In genomic region chr20:25390538-25391528, GRCh38 we compare ENCODE assay signal across 8 cellular contexts. TPM values are rescaled to one million over a fixed set of nuclear protein-coding genes. Genes with fewer than 3 reads are reported as not detected.
DNase-seq lines count a peak whose midpoint lies in the region; ATAC-seq and TF ChIP-seq lines count a peak whose summit lies in the region.

TSS of gene ABHD12 (minus strand) at chr20:25390835. CDS start at chr20:25390703, 132 bp downstream.

- ATAC-seq in GM19395 (IDR thresholded peaks at IDR 0.05; ENCODE audit: unreplicated experiment) (peak; percentile 90), HG03558 (IDR thresholded peaks at IDR 0.05; ENCODE audit: extremely low read depth, unreplicated experiment) (peak; percentile 85), left lobe of liver (peak; percentile 95)

- intact Hi-C loops in CD14-positive monocyte (cut with micrococcal nuclease) = loop anchor here (5.0 to 10.0 kb wide), 5 partner anchors 86 to 396 kb away; partner anchors contain the start of genes PYGB (in 2 of the 2), ACSS1 (in 1 of the 2) and APMAP (in 1 of the 2)

- peaks cover 5 to 13% of the 10 kb centered on the region in 2 donors for H3K36me3 Mint-ChIP-seq in CD14-positive monocyte

- DNase-seq in CD14-positive monocyte (ENCODE audit: low spot score) (peak; percentile 93), NCI-H748 (lab: John Stamatoyannopoulos, UW; ENCODE audit: unreplicated experiment) (peak; percentile 99), dedifferentiated amniotic fluid mesenchymal stem cell (ENCODE audit: extremely low spot score) (peak; percentile 96), left lobe of liver (ENCODE audit: low spot score) (peak; percentile 97)
- DNase-seq in activated CD4-positive, alpha-beta T cell treated with anti-CD3 and anti-CD28 coated beads, Interleukin-2, amount 50 U/mL, for 1 hour = peak; percentile 94
- DNase-seq in stimulated activated CD4-positive, alpha-beta T cell treated with anti-CD3 and anti-CD28 coated beads, Interleukin-2, amount 100 ng/mL, for 24 hours = peak; percentile 94

- H3K4me1 Mint-ChIP-seq in CD14-positive monocyte = peaks cover 12% of the 10 kb centered on the region

- peak within 1 kb of the TSS; percentile 84 to 91 for H3K4me3 Mint-ChIP-seq in CD14-positive monocyte

- H3K27me3 Mint-ChIP-seq in CD14-positive monocyte (ENCODE audit: low read depth in 3 of 3) = peaks cover 0 to 2% (median 0%) of the 10 kb centered on the region in 3 donors

- H3K9me3 Mint-ChIP-seq in CD14-positive monocyte = peaks cover 0 to 2% (median 0%) of the 10 kb centered on the region in 7 donors

- peak within 1 kb of the TSS; percentile 78 to 93 (median 89) for H3K27ac Mint-ChIP-seq in CD14-positive monocyte

- TF ChIP-seq CTCF in CD14-positive monocyte (IDR thresholded peaks at IDR 0.05) = no peak

RNA-seq across cellular contexts. Expression of gene ABHD12, which starts in this region (rescaled TPM):
- polyA plus RNA-seq in CD14-positive monocyte = 10 to 100 TPM; 32.1 to 34.5 TPM
- 25.0 TPM for total RNA-seq in left lobe of liver

Comparison
In these comparisons a context has a peak if more than half of its experiments do, and no peak if none do; other contexts are left out.
1. Peak in every context shown above with its lines: DNase-seq and ATAC-seq.